Comparison of ENCODE assay signal across 1 cellular context in the genomic region with DNA sequence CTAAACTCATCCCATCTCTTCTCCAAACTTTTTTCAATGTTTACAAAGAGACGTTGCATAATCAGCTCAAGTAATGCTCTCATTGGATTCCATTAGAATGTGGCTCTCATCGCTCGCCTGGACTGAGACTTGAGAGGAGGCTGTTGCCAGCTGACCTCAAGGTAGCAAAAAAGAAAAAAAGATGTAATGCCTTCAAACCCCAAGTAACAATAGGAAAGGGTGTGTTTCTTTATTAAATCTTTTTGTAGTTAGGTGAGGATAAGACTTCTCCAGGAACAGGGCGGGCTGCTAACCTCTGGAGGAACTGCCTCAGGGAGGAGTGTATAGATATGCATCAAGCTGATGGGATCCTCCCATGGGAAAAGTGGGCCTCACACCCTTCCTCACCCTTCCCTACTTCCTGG.
TF ChIP-seq lines count a peak whose summit lies in the region.

No MANE protein-coding gene starts in this region.

TF ChIP-seq in GM23338, 12 proteins besides CTCF, POLR2A, EP300 and RAD21 (continued from another document):
- TF ChIP-seq, protein P1, sequence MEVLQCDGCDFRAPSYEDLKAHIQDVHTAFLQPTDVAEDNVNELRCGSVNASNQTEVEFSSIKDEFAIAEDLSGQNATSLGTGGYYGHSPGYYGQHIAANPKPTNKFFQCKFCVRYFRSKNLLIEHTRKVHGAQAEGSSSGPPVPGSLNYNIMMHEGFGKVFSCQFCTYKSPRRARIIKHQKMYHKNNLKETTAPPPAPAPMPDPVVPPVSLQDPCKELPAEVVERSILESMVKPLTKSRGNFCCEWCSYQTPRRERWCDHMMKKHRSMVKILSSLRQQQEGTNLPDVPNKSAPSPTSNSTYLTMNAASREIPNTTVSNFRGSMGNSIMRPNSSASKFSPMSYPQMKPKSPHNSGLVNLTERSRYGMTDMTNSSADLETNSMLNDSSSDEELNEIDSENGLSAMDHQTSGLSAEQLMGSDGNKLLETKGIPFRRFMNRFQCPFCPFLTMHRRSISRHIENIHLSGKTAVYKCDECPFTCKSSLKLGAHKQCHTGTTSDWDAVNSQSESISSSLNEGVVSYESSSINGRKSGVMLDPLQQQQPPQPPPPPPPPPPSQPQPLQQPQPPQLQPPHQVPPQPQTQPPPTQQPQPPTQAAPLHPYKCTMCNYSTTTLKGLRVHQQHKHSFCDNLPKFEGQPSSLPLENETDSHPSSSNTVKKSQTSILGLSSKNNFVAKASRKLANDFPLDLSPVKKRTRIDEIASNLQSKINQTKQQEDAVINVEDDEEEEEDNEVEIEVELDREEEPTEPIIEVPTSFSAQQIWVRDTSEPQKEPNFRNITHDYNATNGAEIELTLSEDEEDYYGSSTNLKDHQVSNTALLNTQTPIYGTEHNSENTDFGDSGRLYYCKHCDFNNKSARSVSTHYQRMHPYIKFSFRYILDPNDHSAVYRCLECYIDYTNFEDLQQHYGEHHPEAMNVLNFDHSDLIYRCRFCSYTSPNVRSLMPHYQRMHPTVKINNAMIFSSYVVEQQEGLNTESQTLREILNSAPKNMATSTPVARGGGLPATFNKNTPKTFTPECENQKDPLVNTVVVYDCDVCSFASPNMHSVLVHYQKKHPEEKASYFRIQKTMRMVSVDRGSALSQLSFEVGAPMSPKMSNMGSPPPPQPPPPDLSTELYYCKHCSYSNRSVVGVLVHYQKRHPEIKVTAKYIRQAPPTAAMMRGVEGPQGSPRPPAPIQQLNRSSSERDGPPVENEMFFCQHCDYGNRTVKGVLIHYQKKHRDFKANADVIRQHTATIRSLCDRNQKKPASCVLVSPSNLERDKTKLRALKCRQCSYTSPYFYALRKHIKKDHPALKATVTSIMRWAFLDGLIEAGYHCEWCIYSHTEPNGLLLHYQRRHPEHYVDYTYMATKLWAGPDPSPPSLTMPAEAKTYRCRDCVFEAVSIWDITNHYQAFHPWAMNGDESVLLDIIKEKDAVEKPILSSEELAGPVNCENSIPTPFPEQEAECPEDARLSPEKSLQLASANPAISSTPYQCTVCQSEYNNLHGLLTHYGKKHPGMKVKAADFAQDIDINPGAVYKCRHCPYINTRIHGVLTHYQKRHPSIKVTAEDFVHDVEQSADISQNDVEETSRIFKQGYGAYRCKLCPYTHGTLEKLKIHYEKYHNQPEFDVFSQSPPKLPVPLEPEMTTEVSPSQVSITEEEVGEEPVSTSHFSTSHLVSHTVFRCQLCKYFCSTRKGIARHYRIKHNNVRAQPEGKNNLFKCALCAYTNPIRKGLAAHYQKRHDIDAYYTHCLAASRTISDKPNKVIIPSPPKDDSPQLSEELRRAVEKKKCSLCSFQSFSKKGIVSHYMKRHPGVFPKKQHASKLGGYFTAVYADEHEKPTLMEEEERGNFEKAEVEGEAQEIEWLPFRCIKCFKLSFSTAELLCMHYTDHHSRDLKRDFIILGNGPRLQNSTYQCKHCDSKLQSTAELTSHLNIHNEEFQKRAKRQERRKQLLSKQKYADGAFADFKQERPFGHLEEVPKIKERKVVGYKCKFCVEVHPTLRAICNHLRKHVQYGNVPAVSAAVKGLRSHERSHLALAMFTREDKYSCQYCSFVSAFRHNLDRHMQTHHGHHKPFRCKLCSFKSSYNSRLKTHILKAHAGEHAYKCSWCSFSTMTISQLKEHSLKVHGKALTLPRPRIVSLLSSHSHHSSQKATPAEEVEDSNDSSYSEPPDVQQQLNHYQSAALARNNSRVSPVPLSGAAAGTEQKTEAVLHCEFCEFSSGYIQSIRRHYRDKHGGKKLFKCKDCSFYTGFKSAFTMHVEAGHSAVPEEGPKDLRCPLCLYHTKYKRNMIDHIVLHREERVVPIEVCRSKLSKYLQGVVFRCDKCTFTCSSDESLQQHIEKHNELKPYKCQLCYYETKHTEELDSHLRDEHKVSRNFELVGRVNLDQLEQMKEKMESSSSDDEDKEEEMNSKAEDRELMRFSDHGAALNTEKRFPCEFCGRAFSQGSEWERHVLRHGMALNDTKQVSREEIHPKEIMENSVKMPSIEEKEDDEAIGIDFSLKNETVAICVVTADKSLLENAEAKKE (CRISPR knock-in tag; IDR thresholded peaks at IDR 0.05), result no peak
- TF ChIP-seq STAT1 (IDR thresholded peaks at IDR 0.05; ENCODE audit: unreplicated experiment), result no peak
